Comparison of ENCODE assay signal across 1 cellular context in the genomic region with DNA sequence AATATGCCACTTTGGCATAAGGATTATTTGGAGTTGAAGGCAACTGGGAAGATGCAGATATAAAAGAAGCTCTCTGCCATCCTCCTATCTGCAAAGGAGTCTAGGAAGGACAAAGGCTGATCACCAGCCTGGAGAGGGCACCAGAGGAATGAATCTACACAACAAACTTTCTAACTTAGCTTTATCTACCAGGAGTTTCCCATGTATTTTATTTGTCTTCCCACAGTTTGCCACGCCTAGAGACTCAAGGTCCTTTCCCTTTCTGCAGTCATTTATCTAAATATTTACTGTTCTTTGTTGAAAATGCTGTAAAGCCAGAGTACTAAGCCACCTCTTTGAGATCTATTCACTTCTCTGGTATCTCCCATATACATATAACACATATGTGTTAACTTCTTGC.
A peak's percentile ranks its signal among the peaks of the same experiment; 100 is the strongest.
TF ChIP-seq lines count a peak whose summit lies in the region.

No MANE protein-coding gene starts in this region.

TF ChIP-seq in HepG2, 621 proteins besides CTCF, POLR2A, EP300 and RAD21 (continues in another document):
- TF ChIP-seq ARHGAP35 (CRISPR knock-in tag; IDR thresholded peaks at IDR 0.05; ENCODE audit: borderline replicate concordance) (no peak), RELA (CRISPR knock-in tag; IDR thresholded peaks at IDR 0.05) (no peak), ZBTB8A (CRISPR knock-in tag; IDR thresholded peaks at IDR 0.05; ENCODE audit: borderline replicate concordance, low read depth) (no peak), ZNF75D (CRISPR knock-in tag; IDR thresholded peaks at IDR 0.05; ENCODE audit: borderline replicate concordance) (no peak), ZNF883 (CRISPR knock-in tag; IDR thresholded peaks at IDR 0.05; ENCODE audit: not compliant biosample characterization) (no peak), ZNF550 (CRISPR knock-in tag; IDR thresholded peaks at IDR 0.05; ENCODE audit: borderline replicate concordance) (no peak), HES4 (CRISPR knock-in tag; IDR thresholded peaks at IDR 0.05; ENCODE audit: borderline replicate concordance) (no peak), THAP11 (CRISPR knock-in tag; IDR thresholded peaks at IDR 0.05) (peak; percentile 45; the same call in 1 of the 2 replicates), JARID2 (CRISPR knock-in tag; IDR thresholded peaks at IDR 0.05; ENCODE audit: insufficient replicate concordance) (no peak), ATRX (CRISPR knock-in tag; IDR thresholded peaks at IDR 0.05; ENCODE audit: borderline replicate concordance) (no peak), ZNF780A (CRISPR knock-in tag; IDR thresholded peaks at IDR 0.05) (no peak), ZNF777 (CRISPR knock-in tag; IDR thresholded peaks at IDR 0.05) (no peak), ARNT (IDR thresholded peaks at IDR 0.05) (no peak), AGO2 (optimal IDR thresholded peaks at IDR 0.05; ENCODE audit: low read depth, low read length) (no peak), IKZF1 (IDR thresholded peaks at IDR 0.05) (no peak), CBX2 (IDR thresholded peaks at IDR 0.05; ENCODE audit: low read depth, low read length) (no peak), CBX2 (CRISPR knock-in tag; IDR thresholded peaks at IDR 0.05; ENCODE audit: low read depth) (no peak), ZNF232 (CRISPR knock-in tag; IDR thresholded peaks at IDR 0.05; ENCODE audit: borderline replicate concordance) (no peak), FOXA3 (CRISPR knock-in tag; IDR thresholded peaks at IDR 0.05) (peak; percentile 33; the same call in 1 of the 2 replicates), ZMYM4 (CRISPR knock-in tag; IDR thresholded peaks at IDR 0.05) (no peak), STAG1 (CRISPR knock-in tag; IDR thresholded peaks at IDR 0.05) (peak; percentile 71), CEBPG (CRISPR knock-in tag; IDR thresholded peaks at IDR 0.05) (0 out of 2 replicates have a peak, but pooled peaks have one; percentile 8), HNF4G (IDR thresholded peaks at IDR 0.05; ENCODE audit: borderline replicate concordance, low read depth, low read length) (0 out of 2 replicates have a peak, but pooled peaks have one; percentile 31), HNF4G (CRISPR knock-in tag; IDR thresholded peaks at IDR 0.05; ENCODE audit: borderline replicate concordance, low read depth) (no peak), KMT2B (CRISPR knock-in tag; IDR thresholded peaks at IDR 0.05) (no peak), GATAD2A (CRISPR knock-in tag; IDR thresholded peaks at IDR 0.05) (peak; percentile 50), STAT5B (CRISPR knock-in tag; IDR thresholded peaks at IDR 0.05) (no peak), SMAD1 (CRISPR knock-in tag; IDR thresholded peaks at IDR 0.05; ENCODE audit: borderline replicate concordance, low read depth) (no peak), ZKSCAN1 (IDR thresholded peaks at IDR 0.05; ENCODE audit: low read length) (no peak), NFYC (CRISPR knock-in tag; IDR thresholded peaks at IDR 0.05) (no peak), ERF (CRISPR knock-in tag; IDR thresholded peaks at IDR 0.05) (no peak), PITX1 (CRISPR knock-in tag; IDR thresholded peaks at IDR 0.05) (no peak)
- TF ChIP-seq, protein P1, sequence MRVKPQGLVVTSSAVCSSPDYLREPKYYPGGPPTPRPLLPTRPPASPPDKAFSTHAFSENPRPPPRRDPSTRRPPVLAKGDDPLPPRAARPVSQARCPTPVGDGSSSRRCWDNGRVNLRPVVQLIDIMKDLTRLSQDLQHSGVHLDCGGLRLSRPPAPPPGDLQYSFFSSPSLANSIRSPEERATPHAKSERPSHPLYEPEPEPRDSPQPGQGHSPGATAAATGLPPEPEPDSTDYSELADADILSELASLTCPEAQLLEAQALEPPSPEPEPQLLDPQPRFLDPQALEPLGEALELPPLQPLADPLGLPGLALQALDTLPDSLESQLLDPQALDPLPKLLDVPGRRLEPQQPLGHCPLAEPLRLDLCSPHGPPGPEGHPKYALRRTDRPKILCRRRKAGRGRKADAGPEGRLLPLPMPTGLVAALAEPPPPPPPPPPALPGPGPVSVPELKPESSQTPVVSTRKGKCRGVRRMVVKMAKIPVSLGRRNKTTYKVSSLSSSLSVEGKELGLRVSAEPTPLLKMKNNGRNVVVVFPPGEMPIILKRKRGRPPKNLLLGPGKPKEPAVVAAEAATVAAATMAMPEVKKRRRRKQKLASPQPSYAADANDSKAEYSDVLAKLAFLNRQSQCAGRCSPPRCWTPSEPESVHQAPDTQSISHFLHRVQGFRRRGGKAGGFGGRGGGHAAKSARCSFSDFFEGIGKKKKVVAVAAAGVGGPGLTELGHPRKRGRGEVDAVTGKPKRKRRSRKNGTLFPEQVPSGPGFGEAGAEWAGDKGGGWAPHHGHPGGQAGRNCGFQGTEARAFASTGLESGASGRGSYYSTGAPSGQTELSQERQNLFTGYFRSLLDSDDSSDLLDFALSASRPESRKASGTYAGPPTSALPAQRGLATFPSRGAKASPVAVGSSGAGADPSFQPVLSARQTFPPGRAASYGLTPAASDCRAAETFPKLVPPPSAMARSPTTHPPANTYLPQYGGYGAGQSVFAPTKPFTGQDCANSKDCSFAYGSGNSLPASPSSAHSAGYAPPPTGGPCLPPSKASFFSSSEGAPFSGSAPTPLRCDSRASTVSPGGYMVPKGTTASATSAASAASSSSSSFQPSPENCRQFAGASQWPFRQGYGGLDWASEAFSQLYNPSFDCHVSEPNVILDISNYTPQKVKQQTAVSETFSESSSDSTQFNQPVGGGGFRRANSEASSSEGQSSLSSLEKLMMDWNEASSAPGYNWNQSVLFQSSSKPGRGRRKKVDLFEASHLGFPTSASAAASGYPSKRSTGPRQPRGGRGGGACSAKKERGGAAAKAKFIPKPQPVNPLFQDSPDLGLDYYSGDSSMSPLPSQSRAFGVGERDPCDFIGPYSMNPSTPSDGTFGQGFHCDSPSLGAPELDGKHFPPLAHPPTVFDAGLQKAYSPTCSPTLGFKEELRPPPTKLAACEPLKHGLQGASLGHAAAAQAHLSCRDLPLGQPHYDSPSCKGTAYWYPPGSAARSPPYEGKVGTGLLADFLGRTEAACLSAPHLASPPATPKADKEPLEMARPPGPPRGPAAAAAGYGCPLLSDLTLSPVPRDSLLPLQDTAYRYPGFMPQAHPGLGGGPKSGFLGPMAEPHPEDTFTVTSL (CRISPR knock-in tag; IDR thresholded peaks at IDR 0.05; ENCODE audit: borderline replicate concordance) = peak; percentile 78; the same call in 1 of the 2 replicates
- TF ChIP-seq, protein P2, sequence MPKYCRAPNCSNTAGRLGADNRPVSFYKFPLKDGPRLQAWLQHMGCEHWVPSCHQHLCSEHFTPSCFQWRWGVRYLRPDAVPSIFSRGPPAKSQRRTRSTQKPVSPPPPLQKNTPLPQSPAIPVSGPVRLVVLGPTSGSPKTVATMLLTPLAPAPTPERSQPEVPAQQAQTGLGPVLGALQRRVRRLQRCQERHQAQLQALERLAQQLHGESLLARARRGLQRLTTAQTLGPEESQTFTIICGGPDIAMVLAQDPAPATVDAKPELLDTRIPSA (CRISPR knock-in tag; IDR thresholded peaks at IDR 0.05; ENCODE audit: borderline replicate concordance) = no peak
- TF ChIP-seq, protein P3, sequence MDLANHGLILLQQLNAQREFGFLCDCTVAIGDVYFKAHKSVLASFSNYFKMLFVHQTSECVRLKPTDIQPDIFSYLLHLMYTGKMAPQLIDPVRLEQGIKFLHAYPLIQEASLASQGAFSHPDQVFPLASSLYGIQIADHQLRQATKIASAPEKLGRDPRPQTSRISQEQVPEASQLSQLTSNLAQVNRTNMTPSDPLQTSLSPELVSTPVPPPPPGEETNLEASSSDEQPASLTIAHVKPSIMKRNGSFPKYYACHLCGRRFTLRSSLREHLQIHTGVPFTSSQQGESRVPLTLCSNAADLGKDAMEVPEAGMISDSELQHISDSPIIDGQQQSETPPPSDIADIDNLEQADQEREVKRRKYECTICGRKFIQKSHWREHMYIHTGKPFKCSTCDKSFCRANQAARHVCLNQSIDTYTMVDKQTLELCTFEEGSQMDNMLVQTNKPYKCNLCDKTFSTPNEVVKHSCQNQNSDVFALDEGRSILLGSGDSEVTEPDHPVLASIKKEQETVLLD (CRISPR knock-in tag; IDR thresholded peaks at IDR 0.05; ENCODE audit: low read depth) = no peak
- TF ChIP-seq, protein P4, sequence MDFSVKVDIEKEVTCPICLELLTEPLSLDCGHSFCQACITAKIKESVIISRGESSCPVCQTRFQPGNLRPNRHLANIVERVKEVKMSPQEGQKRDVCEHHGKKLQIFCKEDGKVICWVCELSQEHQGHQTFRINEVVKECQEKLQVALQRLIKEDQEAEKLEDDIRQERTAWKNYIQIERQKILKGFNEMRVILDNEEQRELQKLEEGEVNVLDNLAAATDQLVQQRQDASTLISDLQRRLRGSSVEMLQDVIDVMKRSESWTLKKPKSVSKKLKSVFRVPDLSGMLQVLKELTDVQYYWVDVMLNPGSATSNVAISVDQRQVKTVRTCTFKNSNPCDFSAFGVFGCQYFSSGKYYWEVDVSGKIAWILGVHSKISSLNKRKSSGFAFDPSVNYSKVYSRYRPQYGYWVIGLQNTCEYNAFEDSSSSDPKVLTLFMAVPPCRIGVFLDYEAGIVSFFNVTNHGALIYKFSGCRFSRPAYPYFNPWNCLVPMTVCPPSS (IDR thresholded peaks at IDR 0.05) = no peak
- TF ChIP-seq, protein P5, sequence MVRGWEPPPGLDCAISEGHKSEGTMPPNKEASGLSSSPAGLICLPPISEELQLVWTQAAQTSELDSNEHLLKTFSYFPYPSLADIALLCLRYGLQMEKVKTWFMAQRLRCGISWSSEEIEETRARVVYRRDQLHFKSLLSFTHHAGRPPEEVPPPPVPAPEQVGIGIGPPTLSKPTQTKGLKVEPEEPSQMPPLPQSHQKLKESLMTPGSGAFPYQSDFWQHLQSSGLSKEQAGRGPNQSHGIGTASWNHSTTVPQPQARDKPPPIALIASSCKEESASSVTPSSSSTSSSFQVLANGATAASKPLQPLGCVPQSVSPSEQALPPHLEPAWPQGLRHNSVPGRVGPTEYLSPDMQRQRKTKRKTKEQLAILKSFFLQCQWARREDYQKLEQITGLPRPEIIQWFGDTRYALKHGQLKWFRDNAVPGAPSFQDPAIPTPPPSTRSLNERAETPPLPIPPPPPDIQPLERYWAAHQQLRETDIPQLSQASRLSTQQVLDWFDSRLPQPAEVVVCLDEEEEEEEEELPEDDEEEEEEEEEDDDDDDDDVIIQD (CRISPR knock-in tag; IDR thresholded peaks at IDR 0.05; ENCODE audit: low read depth) = peak; percentile 19; the same call in 1 of the 2 replicates
- TF ChIP-seq, protein P6, sequence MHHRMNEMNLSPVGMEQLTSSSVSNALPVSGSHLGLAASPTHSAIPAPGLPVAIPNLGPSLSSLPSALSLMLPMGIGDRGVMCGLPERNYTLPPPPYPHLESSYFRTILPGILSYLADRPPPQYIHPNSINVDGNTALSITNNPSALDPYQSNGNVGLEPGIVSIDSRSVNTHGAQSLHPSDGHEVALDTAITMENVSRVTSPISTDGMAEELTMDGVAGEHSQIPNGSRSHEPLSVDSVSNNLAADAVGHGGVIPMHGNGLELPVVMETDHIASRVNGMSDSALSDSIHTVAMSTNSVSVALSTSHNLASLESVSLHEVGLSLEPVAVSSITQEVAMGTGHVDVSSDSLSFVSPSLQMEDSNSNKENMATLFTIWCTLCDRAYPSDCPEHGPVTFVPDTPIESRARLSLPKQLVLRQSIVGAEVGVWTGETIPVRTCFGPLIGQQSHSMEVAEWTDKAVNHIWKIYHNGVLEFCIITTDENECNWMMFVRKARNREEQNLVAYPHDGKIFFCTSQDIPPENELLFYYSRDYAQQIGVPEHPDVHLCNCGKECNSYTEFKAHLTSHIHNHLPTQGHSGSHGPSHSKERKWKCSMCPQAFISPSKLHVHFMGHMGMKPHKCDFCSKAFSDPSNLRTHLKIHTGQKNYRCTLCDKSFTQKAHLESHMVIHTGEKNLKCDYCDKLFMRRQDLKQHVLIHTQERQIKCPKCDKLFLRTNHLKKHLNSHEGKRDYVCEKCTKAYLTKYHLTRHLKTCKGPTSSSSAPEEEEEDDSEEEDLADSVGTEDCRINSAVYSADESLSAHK (CRISPR knock-in tag; IDR thresholded peaks at IDR 0.05; ENCODE audit: borderline replicate concordance) = no peak
- TF ChIP-seq, protein P7, sequence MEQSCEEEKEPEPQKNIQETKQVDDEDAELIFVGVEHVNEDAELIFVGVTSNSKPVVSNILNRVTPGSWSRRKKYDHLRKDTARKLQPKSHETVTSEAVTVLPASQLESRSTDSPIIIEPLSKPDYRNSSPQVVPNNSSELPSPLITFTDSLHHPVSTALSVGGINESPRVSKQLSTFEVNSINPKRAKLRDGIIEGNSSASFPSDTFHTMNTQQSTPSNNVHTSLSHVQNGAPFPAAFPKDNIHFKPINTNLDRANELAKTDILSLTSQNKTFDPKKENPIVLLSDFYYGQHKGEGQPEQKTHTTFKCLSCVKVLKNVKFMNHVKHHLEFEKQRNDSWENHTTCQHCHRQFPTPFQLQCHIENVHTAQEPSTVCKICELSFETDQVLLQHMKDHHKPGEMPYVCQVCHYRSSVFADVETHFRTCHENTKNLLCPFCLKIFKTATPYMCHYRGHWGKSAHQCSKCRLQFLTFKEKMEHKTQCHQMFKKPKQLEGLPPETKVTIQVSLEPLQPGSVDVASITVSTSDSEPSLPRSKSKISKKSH (CRISPR knock-in tag; IDR thresholded peaks at IDR 0.05; ENCODE audit: borderline replicate concordance) = no peak
- TF ChIP-seq, protein P8, sequence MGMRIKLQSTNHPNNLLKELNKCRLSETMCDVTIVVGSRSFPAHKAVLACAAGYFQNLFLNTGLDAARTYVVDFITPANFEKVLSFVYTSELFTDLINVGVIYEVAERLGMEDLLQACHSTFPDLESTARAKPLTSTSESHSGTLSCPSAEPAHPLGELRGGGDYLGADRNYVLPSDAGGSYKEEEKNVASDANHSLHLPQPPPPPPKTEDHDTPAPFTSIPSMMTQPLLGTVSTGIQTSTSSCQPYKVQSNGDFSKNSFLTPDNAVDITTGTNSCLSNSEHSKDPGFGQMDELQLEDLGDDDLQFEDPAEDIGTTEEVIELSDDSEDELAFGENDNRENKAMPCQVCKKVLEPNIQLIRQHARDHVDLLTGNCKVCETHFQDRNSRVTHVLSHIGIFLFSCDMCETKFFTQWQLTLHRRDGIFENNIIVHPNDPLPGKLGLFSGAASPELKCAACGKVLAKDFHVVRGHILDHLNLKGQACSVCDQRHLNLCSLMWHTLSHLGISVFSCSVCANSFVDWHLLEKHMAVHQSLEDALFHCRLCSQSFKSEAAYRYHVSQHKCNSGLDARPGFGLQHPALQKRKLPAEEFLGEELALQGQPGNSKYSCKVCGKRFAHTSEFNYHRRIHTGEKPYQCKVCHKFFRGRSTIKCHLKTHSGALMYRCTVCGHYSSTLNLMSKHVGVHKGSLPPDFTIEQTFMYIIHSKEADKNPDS (CRISPR knock-in tag; IDR thresholded peaks at IDR 0.05) = no peak
- TF ChIP-seq, protein P9, sequence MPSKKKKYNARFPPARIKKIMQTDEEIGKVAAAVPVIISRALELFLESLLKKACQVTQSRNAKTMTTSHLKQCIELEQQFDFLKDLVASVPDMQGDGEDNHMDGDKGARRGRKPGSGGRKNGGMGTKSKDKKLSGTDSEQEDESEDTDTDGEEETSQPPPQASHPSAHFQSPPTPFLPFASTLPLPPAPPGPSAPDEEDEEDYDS (CRISPR knock-in tag; IDR thresholded peaks at IDR 0.05) = no peak
